ENCODE assay signal across 20 cellular contexts in genomic region chr13:67001363-67001762, GRCh38.
DNase-seq lines count a peak whose midpoint lies in the region; ATAC-seq, FAIRE-seq and TF ChIP-seq lines count a peak whose summit lies in the region.
"Had no signal": no experiment of that assay in that cellular context is flagged by ENCODE, and none has a peak within 500 bp of the region (broad histone marks: within the 10 kb centered on the region; RNA-seq: fewer than 3 reads in every experiment).

No MANE protein-coding gene starts in this region.

- no peak overlapping the region for H3K4me3 ChIP-seq in mammary epithelial cell (replicated peaks in 1 of 3; ENCODE audit: insufficient read depth in 1 of 3, low read depth in 2 of 3, low read length in 3 of 3)
- H3K4me3 ChIP-seq in astrocyte (ENCODE audit: insufficient read depth, low read depth, low read length), result no peak overlapping the region
- H3K4me3 ChIP-seq: BLaER1 treated with 17β-estradiol and CSF1 and Interleukin-3, amounts not matched to agents 10 nM and 100 nM; GM12878; Peyer's patch had no signal

- H3K27ac ChIP-seq in mammary epithelial cell (ENCODE audit: insufficient read depth, low read depth, low read length), result no peak overlapping the region
- no peak overlapping the region for H3K27ac ChIP-seq in astrocyte (ENCODE audit: low read depth, low read length)
- H3K27ac ChIP-seq: BLaER1 treated with 17β-estradiol and CSF1 and Interleukin-3, amounts not matched to agents 10 nM and 100 nM; Peyer's patch had no signal

- WGBS in mammary epithelial cell (ENCODE audit: low coverage, missing lambda C conversion rate), result 96% methylated on average over 5 of the region's 5 CpGs

- intact Hi-C loops in mammary epithelial cell (cut with micrococcal nuclease), result no loop called here
- intact Hi-C loops in MCF 10A (cut with micrococcal nuclease), result no loop called here
- intact Hi-C loops in activated T-helper 1 cell treated with anti-CD3 and anti-CD28 coated beads, Interleukin-12 subunit alpha, Interleukin-12 subunit beta, Interleukin-2, Interleukin-4 antibody, amounts not matched to agents 30 ng/mL and 10 ng/mL and 1 ng/mL, durations not matched to agents 14 hours and 24 hours and 36 hours (cut with micrococcal nuclease), result no loop called here

- FAIRE-seq in astrocyte (lab: Jason Lieb, UNC), result no peak
- FAIRE-seq: GM12878 had no signal

- no peaks in the 10 kb centered on the region for H3K36me3 ChIP-seq in mammary epithelial cell (ENCODE audit: insufficient read depth, low read length)
- H3K36me3 ChIP-seq in astrocyte (ENCODE audit: insufficient read depth, low read length), result no peaks in the 10 kb centered on the region
- H3K36me3 ChIP-seq: BLaER1 treated with 17β-estradiol and CSF1 and Interleukin-3, amounts not matched to agents 10 nM and 100 nM; Peyer's patch had no signal

- no peak for ATAC-seq in esophagus mucosa
- ATAC-seq: GM12878, Right ventricle myocardium inferior had no signal

- H3K9me3 Mint-ChIP-seq in MCF 10A (ENCODE audit: unreplicated experiment), result peaks cover 13% of the 10 kb centered on the region
- no peaks in the 10 kb centered on the region for H3K9me3 Mint-ChIP-seq in astrocyte (ENCODE audit: unreplicated experiment)
- H3K9me3 Mint-ChIP-seq in nephron progenitor cell, result peaks cover 4% of the 10 kb centered on the region
- H3K9me3 Mint-ChIP-seq in activated T-helper 1 cell treated with anti-CD3 and anti-CD28 coated beads, Interleukin-12 subunit alpha, Interleukin-12 subunit beta, Interleukin-2, Interleukin-4 antibody, amounts not matched to agents 30 ng/mL and 10 ng/mL and 1 ng/mL, durations not matched to agents 14 hours and 24 hours and 36 hours, result no peaks in the 10 kb centered on the region

- H3K27ac Mint-ChIP-seq in MCF 10A (ENCODE audit: low read depth, unreplicated experiment) (no peak overlapping the region), astrocyte (ENCODE audit: unreplicated experiment) (no peak overlapping the region), nephron progenitor cell (peak overlapping the region; percentile 17)
- no peak overlapping the region for H3K27ac Mint-ChIP-seq in activated T-helper 1 cell treated with anti-CD3 and anti-CD28 coated beads, Interleukin-12 subunit alpha, Interleukin-12 subunit beta, Interleukin-2, Interleukin-4 antibody, amounts not matched to agents 30 ng/mL and 10 ng/mL and 1 ng/mL, durations not matched to agents 14 hours and 24 hours and 36 hours
- H3K27ac Mint-ChIP-seq: CD8-positive, alpha-beta memory T cell; HFFc6 had no signal

- no peaks in the 10 kb centered on the region for H4K20me1 ChIP-seq in mammary epithelial cell (ENCODE audit: insufficient read depth, low read length)
- H4K20me1 ChIP-seq in astrocyte (ENCODE audit: insufficient read depth, low read length), result no peaks in the 10 kb centered on the region
- H4K20me1 ChIP-seq: BLaER1 treated with 17β-estradiol and CSF1 and Interleukin-3, amounts not matched to agents 10 nM and 100 nM had no signal

- H3K79me2 ChIP-seq in mammary epithelial cell (ENCODE audit: insufficient read depth, low read length) (no peaks in the 10 kb centered on the region), astrocyte (ENCODE audit: insufficient read depth, low read length) (no peaks in the 10 kb centered on the region)

- DNase-seq in mammary epithelial cell, result no peak
- no peak for DNase-seq in MCF 10A (ENCODE audit: unreplicated experiment)
- DNase-seq in astrocyte (ENCODE audit: low read depth), result no peak
- no peak for DNase-seq in nephron progenitor cell
- no peak for DNase-seq in GM10266 (ENCODE audit: extremely low spot score)
- DNase-seq in activated T-helper 1 cell treated with anti-CD3 and anti-CD28 coated beads, Interleukin-12 subunit alpha, Interleukin-12 subunit beta, Interleukin-2, Interleukin-4 antibody, amounts not matched to agents 30 ng/mL and 10 ng/mL and 1 ng/mL, durations not matched to agents 14 hours and 24 hours and 36 hours (ENCODE audit: low spot score), result no peak
- no peak for DNase-seq in NCI-H345 (lab: John Stamatoyannopoulos, UW)
- DNase-seq: 8988T; CD8-positive, alpha-beta memory T cell; DMS79 treated with DMSO at 0.1 percent for 48 hours; HFFc6; MV-4-11; NCI-H1417; NCI-H2029 treated with DMSO at 0.1 percent for 48 hours; NCI-H2171 treated with DMSO at 0.1 percent for 48 hours; Peyer's patch had no signal

- CTCF ChIA-PET in mammary epithelial cell (lab: Charles Lee; ENCODE audit: low non-redundant PET) (no interaction called here), MCF 10A (lab: Yijun Ruan, JAX) (interaction anchor here (0.6 kb wide), 1 partner anchor 20 kb away, joined by 4 read pairs; no protein-coding TSS in a partner anchor)

- H3K9ac ChIP-seq in mammary epithelial cell (ENCODE audit: insufficient read depth, low read length), result no peak overlapping the region
- no peak overlapping the region for H3K9ac ChIP-seq in astrocyte (ENCODE audit: low read length)
- H3K9ac ChIP-seq: BLaER1 treated with 17β-estradiol and CSF1 and Interleukin-3, amounts not matched to agents 10 nM and 100 nM had no signal

- no peaks in the 10 kb centered on the region for H3K9me3 ChIP-seq in mammary epithelial cell (replicated peaks; ENCODE audit: insufficient read depth, low read length)
- no peaks in the 10 kb centered on the region for H3K9me3 ChIP-seq in astrocyte (ENCODE audit: insufficient read depth, low read depth, low read length)
- H3K9me3 ChIP-seq: Peyer's patch had no signal

- in situ Hi-C loops in mammary epithelial cell (cut with MboI; ENCODE audit: low sequenced_read_pairs in 2 of 2), result no loop called here

- H3K4me1 Mint-ChIP-seq in MCF 10A (ENCODE audit: insufficient read depth, unreplicated experiment) (no peaks in the 10 kb centered on the region), astrocyte (ENCODE audit: low read depth, unreplicated experiment) (no peaks in the 10 kb centered on the region), nephron progenitor cell (peaks cover 12% of the 10 kb centered on the region)
- no peaks in the 10 kb centered on the region for H3K4me1 Mint-ChIP-seq in activated T-helper 1 cell treated with anti-CD3 and anti-CD28 coated beads, Interleukin-12 subunit alpha, Interleukin-12 subunit beta, Interleukin-2, Interleukin-4 antibody, amounts not matched to agents 30 ng/mL and 10 ng/mL and 1 ng/mL, durations not matched to agents 14 hours and 24 hours and 36 hours (ENCODE audit: low read depth)
- H3K4me1 Mint-ChIP-seq: CD8-positive, alpha-beta memory T cell had no signal

- BruUV-seq in mammary epithelial cell (replicated peaks; lab: Mats Ljungman, UMichigan), result no TSS peak
- BruUV-seq in MCF 10A (replicated peaks; lab: Mats Ljungman, UMichigan), result no TSS peak

- H3K4me1 ChIP-seq in mammary epithelial cell (ENCODE audit: insufficient read depth, low read length), result no peaks in the 10 kb centered on the region
- H3K4me1 ChIP-seq in astrocyte (ENCODE audit: insufficient read depth, low read length), result no peaks in the 10 kb centered on the region
- H3K4me1 ChIP-seq: Peyer's patch had no signal

- H3K4me3 Mint-ChIP-seq in MCF 10A (ENCODE audit: unreplicated experiment), result no peak overlapping the region
- no peak overlapping the region for H3K4me3 Mint-ChIP-seq in astrocyte (ENCODE audit: unreplicated experiment)
- H3K4me3 Mint-ChIP-seq in nephron progenitor cell, result no peak overlapping the region
- no peak overlapping the region for H3K4me3 Mint-ChIP-seq in activated T-helper 1 cell treated with anti-CD3 and anti-CD28 coated beads, Interleukin-12 subunit alpha, Interleukin-12 subunit beta, Interleukin-2, Interleukin-4 antibody, amounts not matched to agents 30 ng/mL and 10 ng/mL and 1 ng/mL, durations not matched to agents 14 hours and 24 hours and 36 hours
- H3K4me3 Mint-ChIP-seq: CD8-positive, alpha-beta memory T cell; HFFc6 had no signal

- POLR2A ChIA-PET in MCF 10A (lab: Yijun Ruan, JAX), result interaction anchor here (0.6 to 1.0 kb wide), 3 partner anchors 9 to 191 kb away, joined by 3 to 4 read pairs (median 3); no protein-coding TSS in a partner anchor

- H3K36me3 Mint-ChIP-seq in MCF 10A (ENCODE audit: insufficient read depth, unreplicated experiment) (no peaks in the 10 kb centered on the region), astrocyte (ENCODE audit: low read depth, unreplicated experiment) (no peaks in the 10 kb centered on the region), nephron progenitor cell (ENCODE audit: low read depth) (peaks cover 4% of the 10 kb centered on the region)
- no peaks in the 10 kb centered on the region for H3K36me3 Mint-ChIP-seq in activated T-helper 1 cell treated with anti-CD3 and anti-CD28 coated beads, Interleukin-12 subunit alpha, Interleukin-12 subunit beta, Interleukin-2, Interleukin-4 antibody, amounts not matched to agents 30 ng/mL and 10 ng/mL and 1 ng/mL, durations not matched to agents 14 hours and 24 hours and 36 hours (ENCODE audit: low read depth)
- H3K36me3 Mint-ChIP-seq: CD8-positive, alpha-beta memory T cell had no signal

- H3K27me3 Mint-ChIP-seq in MCF 10A (ENCODE audit: insufficient read depth, unreplicated experiment) (no peaks in the 10 kb centered on the region), astrocyte (ENCODE audit: low read depth, unreplicated experiment) (no peaks in the 10 kb centered on the region), nephron progenitor cell (ENCODE audit: low read depth, poor library complexity) (peaks cover 3% of the 10 kb centered on the region)
- no peaks in the 10 kb centered on the region for H3K27me3 Mint-ChIP-seq in activated T-helper 1 cell treated with anti-CD3 and anti-CD28 coated beads, Interleukin-12 subunit alpha, Interleukin-12 subunit beta, Interleukin-2, Interleukin-4 antibody, amounts not matched to agents 30 ng/mL and 10 ng/mL and 1 ng/mL, durations not matched to agents 14 hours and 24 hours and 36 hours (ENCODE audit: insufficient read depth)
- H3K27me3 Mint-ChIP-seq: CD8-positive, alpha-beta memory T cell had no signal

- H2AFZ ChIP-seq in mammary epithelial cell (ENCODE audit: low read depth, low read length) (peak overlapping the region; percentile 15), astrocyte (ENCODE audit: low read depth, low read length) (peak overlapping the region; percentile 31)

- dilution Hi-C loops in mammary epithelial cell (cut with HindIII; ENCODE audit: low sequenced_read_pairs), result no loop called here

- H3K4me2 ChIP-seq in mammary epithelial cell (ENCODE audit: insufficient read depth, low read depth, low read length) (no peak overlapping the region), astrocyte (ENCODE audit: low read length) (no peak overlapping the region)
- H3K4me2 ChIP-seq: BLaER1 treated with 17β-estradiol and CSF1 and Interleukin-3, amounts not matched to agents 10 nM and 100 nM had no signal

- TF ChIP-seq CTCF in mammary epithelial cell (conservative IDR thresholded peaks at IDR 0.05 in 1 of 2, IDR thresholded peaks at IDR 0.05 in 1 of 2; ENCODE audit: extremely low read depth in 1 of 2, insufficient read depth in 1 of 2, low read depth in 1 of 2, low read length in 2 of 2) (no peak), MCF 10A (IDR thresholded peaks at IDR 0.05; ENCODE audit: unreplicated experiment) (no peak), astrocyte (IDR thresholded peaks at IDR 0.05; ENCODE audit: insufficient read depth, low read depth, low read length) (no peak), nephron progenitor cell (IDR thresholded peaks at IDR 0.05) (no peak), GM10266 (IDR thresholded peaks at IDR 0.05; ENCODE audit: control insufficient read depth, insufficient read depth, low read depth, missing control alignments) (no peak)

- H3K27me3 ChIP-seq in mammary epithelial cell (ENCODE audit: insufficient read depth, low read length) (no peaks in the 10 kb centered on the region), astrocyte (ENCODE audit: insufficient read depth, low read length) (no peaks in the 10 kb centered on the region)
- H3K27me3 ChIP-seq: BLaER1 treated with 17β-estradiol and CSF1 and Interleukin-3, amounts not matched to agents 10 nM and 100 nM; Peyer's patch had no signal
